ENCODE assay signal across 8 cellular contexts in genomic region chr3:112561693-112562529, GRCh38. TPM values are rescaled to one million over a fixed set of nuclear protein-coding genes. Genes with fewer than 3 reads are reported as not detected.
DNase-seq lines count a peak whose midpoint lies in the region; ATAC-seq, FAIRE-seq and TF ChIP-seq lines count a peak whose summit lies in the region.

Gene ATG3 (minus strand): TSS chr3:112561962. CDS start chr3:112561528, 434 bp downstream.
Gene SLC35A5 (plus strand): TSS chr3:112562045. CDS start chr3:112563404, 1,359 bp downstream.

- WGBS in body of pancreas, 2 donors, result 0% methylated on average over 40 to 65 of the region's 66 CpGs

- FAIRE-seq in TTC549 (lab: Jason Lieb, UNC), result peak; percentile 77

- ATAC-seq in GM18520 (IDR thresholded peaks at IDR 0.05; ENCODE audit: unreplicated experiment) (peak; percentile 64), HG03064 (IDR thresholded peaks at IDR 0.05; ENCODE audit: low read depth, unreplicated experiment) (peak; percentile 86), body of pancreas (peak; percentile 91), sciatic nerve (peak; percentile 98)

- H3K4me3 ChIP-seq in body of pancreas, result peak within 1 kb of the TSS; percentile 85 to 87

- H3K4me1 ChIP-seq in body of pancreas, result peaks cover 21% of the 10 kb centered on the region

- H3K27me3 ChIP-seq in body of pancreas, result no peaks in the 10 kb centered on the region

- TF ChIP-seq CTCF in body of pancreas (IDR thresholded peaks at IDR 0.05), result peak in 3 of 7 experiments; percentile 9 to 18 (median 10)

- no peaks in the 10 kb centered on the region for H3K36me3 ChIP-seq in body of pancreas (replicated peaks in 1 of 2; ENCODE audit: insufficient read depth in 1 of 2, low read depth in 2 of 2)

- peak; percentile 77 to 94 (median 94) for TF ChIP-seq POLR2A in body of pancreas (IDR thresholded peaks at IDR 0.05)

- peak; percentile 99 for DNase-seq in A172 (ENCODE audit: low spot score)
- peak; percentile 99 for DNase-seq in NCI-H2107 treated with DMSO at 0.1 percent for 48 hours (lab: John Stamatoyannopoulos, UW; ENCODE audit: unreplicated experiment)
- peak; percentile 98 to 99 (median 98) for DNase-seq in body of pancreas
- DNase-seq in iPS DF 19.7 (ENCODE audit: low read depth, low spot score), result peak; percentile 85
- peak; percentile 99 for DNase-seq in sciatic nerve (ENCODE audit: low spot score)

- no peaks in the 10 kb centered on the region for H3K9me3 ChIP-seq in body of pancreas

- intact Hi-C loops in body of pancreas (cut with DNase I), result no loop called here
- intact Hi-C loops in sciatic nerve (cut with DNase I), result no loop called here

- H3K27ac ChIP-seq in body of pancreas, result peak within 1 kb of the TSS; percentile 85 to 99 (median 94)

RNA-seq across cellular contexts. Expression of gene ATG3, which starts in this region (rescaled TPM):
- total RNA-seq in A172 (2014; rRNA removed; shearing (Covaris generic)), result 87.3 and 136 TPM in 2 replicates
- 10 to 100 TPM; 27.8 to 41.2 TPM for total RNA-seq in body of pancreas
- total RNA-seq in sciatic nerve, result 52.3 TPM

RNA-seq across cellular contexts. Expression of gene SLC35A5, which starts in this region (rescaled TPM):
- total RNA-seq in A172 (2014; rRNA removed; shearing (Covaris generic)), result 47.5 and 48.4 TPM in 2 replicates
- 10 to 100 TPM in 1 of 2 donors, 1 to 10 TPM in 1; 9.6 to 12.2 TPM for total RNA-seq in body of pancreas
- total RNA-seq in sciatic nerve, result 42.8 TPM

Comparison
In these comparisons a context has a peak if more than half of its experiments do, and no peak if none do; other contexts are left out.
1. Peak in every context shown above with its lines: DNase-seq, ATAC-seq, H3K4me3 ChIP-seq and H3K27ac ChIP-seq.